Comparison of ENCODE assay signal across 18 cellular contexts in genomic region chr11:88308576-88308975, GRCh38.
"Had no signal": no experiment of that assay in that cellular context is flagged by ENCODE, and none has a peak within 500 bp of the region (broad histone marks: within the 10 kb centered on the region; RNA-seq: fewer than 3 reads in every experiment).

No MANE protein-coding gene starts in this region.

- H3K4me3 ChIP-seq: esophagus squamous epithelium, heart right ventricle, pancreas, smooth muscle cell, testis, upper lobe of left lung had no signal

- H3K4me1 ChIP-seq: esophagus squamous epithelium, pancreas, testis, upper lobe of left lung had no signal

- H3K9me3 ChIP-seq: esophagus squamous epithelium, pancreas, testis, upper lobe of left lung had no signal

- H3K4me2 ChIP-seq: smooth muscle cell had no signal

- DNase-seq: activated CD4-positive, alpha-beta T cell treated with anti-CD3 and anti-CD28 coated beads, Interleukin-2, amount 50 U/mL, for 4 hours; activated naive CD8-positive, alpha-beta T cell treated with anti-CD3 and anti-CD28 coated beads for 36 hours; amniotic stem cell; dermis blood vessel endothelial cell; effector memory CD4-positive, alpha-beta T cell; esophagus squamous epithelium; heart right ventricle; immature natural killer cell; mesenchymal stem cell; naive thymus-derived CD4-positive, alpha-beta T cell; pancreas; stimulated activated CD4-positive, alpha-beta T cell treated with anti-CD3 and anti-CD28 coated beads, Interleukin-4, amount 100 ng/mL, for 1 hour; T-helper 2 cell; testis; upper lobe of left lung; WERI-Rb-1 had no signal

- ATAC-seq: heart right ventricle; naive thymus-derived CD4-positive, alpha-beta T cell; pancreas; sciatic nerve had no signal

- H3K27me3 ChIP-seq: esophagus squamous epithelium, heart right ventricle, pancreas, testis, upper lobe of left lung had no signal

- FAIRE-seq: pancreas had no signal

- H3K36me3 ChIP-seq: pancreas, WERI-Rb-1 had no signal

- H3K27ac ChIP-seq: esophagus squamous epithelium, heart right ventricle, pancreas, testis, upper lobe of left lung, WERI-Rb-1 had no signal
